Comparison of ENCODE assay signal across 8 cellular contexts in the genomic region with DNA sequence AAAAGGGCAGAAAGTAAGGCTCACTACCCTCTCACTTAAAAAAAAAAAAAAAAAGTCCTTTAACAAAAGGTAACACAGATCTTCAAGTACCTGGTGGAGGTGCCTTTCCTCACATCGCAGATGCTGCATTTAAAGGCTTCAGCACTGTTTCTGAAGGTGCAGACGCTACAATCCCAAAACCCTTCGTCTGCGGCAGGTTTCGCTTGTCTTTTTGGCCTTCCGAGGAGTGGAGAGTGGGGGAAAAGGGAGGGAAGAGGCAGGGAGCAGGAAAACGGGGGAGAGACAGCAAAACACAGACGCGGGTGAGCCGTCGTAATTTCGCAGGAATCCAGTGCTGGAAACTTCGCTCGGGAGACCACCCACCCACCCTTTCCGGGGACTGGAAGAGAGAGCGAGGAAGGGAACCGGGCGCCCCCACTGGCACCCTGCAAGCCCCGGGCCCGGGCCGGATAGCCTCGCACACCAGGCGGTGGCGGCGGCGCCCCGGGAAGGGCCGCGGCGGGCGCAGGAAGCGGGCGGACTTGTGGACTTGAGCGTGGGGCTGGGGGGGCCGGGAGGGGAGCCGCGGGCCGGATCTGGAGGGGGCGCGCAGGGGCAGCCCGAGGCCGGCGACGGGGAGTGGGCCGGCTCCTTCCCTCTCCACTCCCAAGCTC. TPM values are rescaled to one million over a fixed set of nuclear protein-coding genes. Genes with fewer than 3 reads are reported as not detected.
DNase-seq lines count a peak whose midpoint lies in the region; ATAC-seq and TF ChIP-seq lines count a peak whose summit lies in the region.

Gene RYBP, minus strand, starts transcription at position 216 of the 653 bp plus-strand sequence.

- peak within 1 kb of the TSS; percentile 90 for H3K4me3 ChIP-seq in ACC112 (ENCODE audit: low read depth, low read length)
- peak within 1 kb of the TSS; percentile 82 for H3K4me3 ChIP-seq in SJCRH30
- peak within 1 kb of the TSS; percentile 73 to 99 (median 83) for H3K4me3 ChIP-seq in breast epithelium

- no peaks in the 10 kb centered on the region for H3K36me3 ChIP-seq in ACC112 (ENCODE audit: insufficient read depth, low read length)
- no peaks in the 10 kb centered on the region; the same call in 1 of the 2 replicates for H3K36me3 ChIP-seq in SJCRH30
- H3K36me3 ChIP-seq in breast epithelium, result no peaks in the 10 kb centered on the region

- TF ChIP-seq CTCF in breast epithelium (IDR thresholded peaks at IDR 0.05), result no peak

- H3K4me1 ChIP-seq in ACC112 (ENCODE audit: control insufficient read depth, insufficient read depth, low read length, unreplicated experiment), result peaks cover 25% of the 10 kb centered on the region
- H3K4me1 ChIP-seq in SJCRH30, result peaks cover 23% of the 10 kb centered on the region
- peaks cover 0 to 4% of the 10 kb centered on the region in 2 donors for H3K4me1 ChIP-seq in breast epithelium

- ATAC-seq in GM18858 (IDR thresholded peaks at IDR 0.05; ENCODE audit: unreplicated experiment), result peak; percentile 8
- peak; percentile 43 for ATAC-seq in HG03066 (IDR thresholded peaks at IDR 0.05; ENCODE audit: low read depth, unreplicated experiment)

- TF ChIP-seq POLR2A in breast epithelium (IDR thresholded peaks at IDR 0.05), result no peak

- H2AFZ ChIP-seq in ACC112 (ENCODE audit: low read length, unreplicated experiment), result peak within 1 kb of the TSS; percentile 98

- peak within 1 kb of the TSS; percentile 60; the same call in 1 of the 2 replicates for H3K27ac ChIP-seq in ACC112 (ENCODE audit: low read depth, low read length)
- peak within 1 kb of the TSS; percentile 87 for H3K27ac ChIP-seq in SJCRH30
- H3K27ac ChIP-seq in breast epithelium, result peak within 1 kb of the TSS; percentile 94 to 99

- intact Hi-C loops in breast epithelium (cut with DNase I; ENCODE audit: low total_unique reads), result no loop called here

- H3K79me2 ChIP-seq in ACC112 (ENCODE audit: control insufficient read depth, insufficient read depth, low read length, unreplicated experiment), result peaks cover 52% of the 10 kb centered on the region

- no peaks in the 10 kb centered on the region for H3K9me3 ChIP-seq in SJCRH30 (replicated peaks)
- no peaks in the 10 kb centered on the region for H3K9me3 ChIP-seq in breast epithelium

- H3K27me3 ChIP-seq in ACC112 (ENCODE audit: insufficient read depth, low read length) (peaks cover 8% of the 10 kb centered on the region; the same call in 1 of the 2 replicates), SJCRH30 (no peaks in the 10 kb centered on the region), breast epithelium (no peaks in the 10 kb centered on the region)

- peak in 1 of 2 experiments; percentile 38 for DNase-seq in SJCRH30
- peak; percentile 26 to 55 for DNase-seq in breast epithelium (ENCODE audit: low spot score in 2 of 2)
- peak; percentile 42 for DNase-seq in kidney tubule cell (ENCODE audit: low spot score)
- DNase-seq in stimulated activated CD8-positive, alpha-beta memory T cell treated with anti-CD3 and anti-CD28 coated beads, Interleukin-4, amount 100 ng/mL, for 24 hours (ENCODE audit: low read depth), result peak; percentile 4
- no peak for DNase-seq in NCI-H1694 treated with DMSO at 0.1 percent for 48 hours (lab: John Stamatoyannopoulos, UW)

RNA-seq across cellular contexts. Expression of gene RYBP, which starts in this region (rescaled TPM):
- 11.3 and 12.4 TPM in 2 replicates for total RNA-seq in SJCRH30 (2014; rRNA removed; shearing (Covaris generic))
- 10 to 100 TPM in 2 of 3 donors, 1 to 10 TPM in 1; 9.4 to 15.5 (median 11.8) TPM for total RNA-seq in breast epithelium
